10 cellular contexts compared by ENCODE assay signal in genomic region chr19:48397263-48397635, GRCh38. TPM values are rescaled to one million over a fixed set of nuclear protein-coding genes. Genes with fewer than 3 reads are reported as not detected.
DNase-seq lines count a peak whose midpoint lies in the region; ATAC-seq and TF ChIP-seq lines count a peak whose summit lies in the region.
"Had no signal": no experiment of that assay in that cellular context is flagged by ENCODE, and none has a peak within 500 bp of the region (broad histone marks: within the 10 kb centered on the region; RNA-seq: fewer than 3 reads in every experiment).

No MANE protein-coding gene starts in this region.

- H3K27me3 Mint-ChIP-seq in CD8-positive, alpha-beta memory T cell, result peaks cover 28 to 33% of the 10 kb centered on the region in 2 donors
- peaks cover 27 to 36% of the 10 kb centered on the region in 2 donors for H3K27me3 Mint-ChIP-seq in natural killer cell treated with Interleukin-12 subunit alpha and Interleukin-12 subunit beta and Interleukin-15 and Interleukin-18, amount 100 ng/mL, for 72 hours

- intact Hi-C loops in adrenal gland (cut with DNase I), result loop anchor here in 1 of 2 donors (10.0 kb wide), 1 partner anchor 48 kb away; the partner anchor contains the start of gene GRWD1

- WGBS in adrenal gland, 4 donors, result 58 to 63% (median 60%) methylated on average over 10 of the region's 10 CpGs

- no peaks in the 10 kb centered on the region for H3K9me3 ChIP-seq in CD8-positive, alpha-beta memory T cell (ENCODE audit: low read length)
- H3K9me3 ChIP-seq in adrenal gland (replicated peaks in 1 of 3), result no peaks in the 10 kb centered on the region

- TF ChIP-seq POLR2A in adrenal gland (IDR thresholded peaks at IDR 0.05), result no peak

- no peaks in the 10 kb centered on the region for H3K36me3 Mint-ChIP-seq in CD8-positive, alpha-beta memory T cell
- no peaks in the 10 kb centered on the region for H3K36me3 Mint-ChIP-seq in natural killer cell treated with Interleukin-12 subunit alpha and Interleukin-12 subunit beta and Interleukin-15 and Interleukin-18, amount 100 ng/mL, for 72 hours

- H3K27me3 ChIP-seq in CD8-positive, alpha-beta memory T cell (ENCODE audit: insufficient read depth, low read length, poor library complexity, severe bottlenecking), result peaks cover 29% of the 10 kb centered on the region
- H3K27me3 ChIP-seq in brain microvascular endothelial cell (replicated peaks), result peaks cover 8% of the 10 kb centered on the region
- H3K27me3 ChIP-seq in adrenal gland, result peaks cover 40% of the 10 kb centered on the region

- H3K4me3 ChIP-seq in CD8-positive, alpha-beta memory T cell (ENCODE audit: low read length), result peak overlapping the region; percentile 35
- H3K4me3 ChIP-seq in Jurkat, Clone E6-1 (ENCODE audit: low read length), result peak overlapping the region; percentile 51; the same call in 1 of the 2 replicates
- H3K4me3 ChIP-seq in brain microvascular endothelial cell (ENCODE audit: low read depth, low read length) (peak overlapping the region; percentile 59), adrenal gland (no peak overlapping the region)

- CTCF ChIA-PET in CD8-positive, alpha-beta memory T cell (lab: Charles Lee), result no interaction called here

- H3K4me3 Mint-ChIP-seq in CD8-positive, alpha-beta memory T cell, result peak overlapping the region; percentile 82 to 94 (median 89)
- peak overlapping the region; percentile 98 for H3K4me3 Mint-ChIP-seq in natural killer cell treated with Interleukin-12 subunit alpha and Interleukin-12 subunit beta and Interleukin-15 and Interleukin-18, amount 100 ng/mL, for 72 hours

- TF ChIP-seq CTCF in brain microvascular endothelial cell (IDR thresholded peaks at IDR 0.05; ENCODE audit: low read depth, low read length, missing control alignments) (no peak), adrenal gland (IDR thresholded peaks at IDR 0.05) (no peak)

- DNase-seq in CD8-positive, alpha-beta memory T cell, result no peak
- DNase-seq in Jurkat, Clone E6-1 (ENCODE audit: low read depth, low spot score), result no peak
- no peak for DNase-seq in brain microvascular endothelial cell
- no peak for DNase-seq in natural killer cell treated with Interleukin-12 subunit alpha and Interleukin-12 subunit beta and Interleukin-15 and Interleukin-18, amount 100 ng/mL, for 72 hours (ENCODE audit: low spot score)
- no peak for DNase-seq in anterior cingulate cortex (lab: John Stamatoyannopoulos, UW)
- no peak for DNase-seq in adrenal gland
- no peak for DNase-seq in AG08396 (ENCODE audit: low spot score)
- DNase-seq: left cardiac atrium had no signal

- in situ Hi-C loops in brain microvascular endothelial cell (cut with HindIII; ENCODE audit: low pct_ligation_motif_present, low sequenced_read_pairs), result no loop called here

- POLR2A ChIA-PET in CD8-positive, alpha-beta memory T cell (lab: Charles Lee), result no interaction called here

- no peak for ATAC-seq in natural killer cell treated with Interleukin-12 subunit alpha and Interleukin-12 subunit beta and Interleukin-15 and Interleukin-18, amount 100 ng/mL, for 72 hours
- no peak for ATAC-seq in HG03378 (IDR thresholded peaks at IDR 0.05; ENCODE audit: unreplicated experiment)
- ATAC-seq: left cardiac atrium had no signal

- H3K4me1 ChIP-seq in CD8-positive, alpha-beta memory T cell (ENCODE audit: insufficient read depth, low read length), result peaks cover 40% of the 10 kb centered on the region
- H3K4me1 ChIP-seq in adrenal gland (replicated peaks in 1 of 2), result peaks cover 0 to 6% of the 10 kb centered on the region in 2 donors

- H3K9me3 Mint-ChIP-seq in CD8-positive, alpha-beta memory T cell, result peaks cover 0 to 2% (median 0%) of the 10 kb centered on the region in 5 donors
- peaks cover 4% of the 10 kb centered on the region for H3K9me3 Mint-ChIP-seq in natural killer cell treated with Interleukin-12 subunit alpha and Interleukin-12 subunit beta and Interleukin-15 and Interleukin-18, amount 100 ng/mL, for 72 hours

- H3K4me1 Mint-ChIP-seq in CD8-positive, alpha-beta memory T cell, result peaks cover 31 to 68% (median 38%) of the 10 kb centered on the region in 3 donors
- peaks cover 36 to 44% of the 10 kb centered on the region in 2 donors for H3K4me1 Mint-ChIP-seq in natural killer cell treated with Interleukin-12 subunit alpha and Interleukin-12 subunit beta and Interleukin-15 and Interleukin-18, amount 100 ng/mL, for 72 hours (ENCODE audit: low read depth in 2 of 2)

- H3K27ac ChIP-seq in CD8-positive, alpha-beta memory T cell (ENCODE audit: low read depth, low read length), result no peak overlapping the region
- H3K27ac ChIP-seq in brain microvascular endothelial cell, result no peak overlapping the region
- no peak overlapping the region for H3K27ac ChIP-seq in adrenal gland

- peak overlapping the region in 4 of 8 donors; percentile 41 to 92 (median 76) for H3K27ac Mint-ChIP-seq in CD8-positive, alpha-beta memory T cell
- H3K27ac Mint-ChIP-seq in natural killer cell treated with Interleukin-12 subunit alpha and Interleukin-12 subunit beta and Interleukin-15 and Interleukin-18, amount 100 ng/mL, for 72 hours, result peak overlapping the region; percentile 63 to 89

- H3K36me3 ChIP-seq in CD8-positive, alpha-beta memory T cell (ENCODE audit: insufficient read depth, low read length), result no peaks in the 10 kb centered on the region
- H3K36me3 ChIP-seq in brain microvascular endothelial cell (replicated peaks) (no peaks in the 10 kb centered on the region), adrenal gland (replicated peaks in 1 of 2) (no peaks in the 10 kb centered on the region)

RNA-seq across cellular contexts. Expression of gene GRIN2D, which starts 3.8 kb away (rescaled TPM):
- total RNA-seq in CD8-positive, alpha-beta memory T cell, result under 1 TPM; 0.13 to 0.26 TPM
- 0.05 TPM for polyA plus RNA-seq in CD8-positive, alpha-beta memory T cell
- polyA plus RNA-seq in Jurkat, Clone E6-1 (2012; ENCODE audit: insufficient read depth, insufficient read length), result 0.50 TPM
- under 1 TPM; 0.14 to 0.42 TPM for total RNA-seq in natural killer cell treated with Interleukin-12 subunit alpha and Interleukin-12 subunit beta and Interleukin-15 and Interleukin-18, amount 100 ng/mL, for 72 hours
- total RNA-seq in adrenal gland, result 1 to 10 TPM in 3 of 8 donors, under 1 TPM in 5; 0.12 to 1.8 (median 0.77) TPM
- 1 to 10 TPM in 1 of 3 donors, under 1 TPM in 2; 0.11 to 1.0 (median 0.64) TPM for polyA plus RNA-seq in adrenal gland

RNA-seq across cellular contexts. Expression of gene KDELR1, which starts 5.9 kb away (rescaled TPM):
- 10 to 100 TPM; 78.7 to 82.9 TPM for total RNA-seq in CD8-positive, alpha-beta memory T cell
- polyA plus RNA-seq in CD8-positive, alpha-beta memory T cell, result 32.5 TPM
- polyA plus RNA-seq in Jurkat, Clone E6-1 (2012; ENCODE audit: insufficient read depth, insufficient read length), result 72.4 TPM
- total RNA-seq in natural killer cell treated with Interleukin-12 subunit alpha and Interleukin-12 subunit beta and Interleukin-15 and Interleukin-18, amount 100 ng/mL, for 72 hours, result 10 to 100 TPM; 64.4 to 80.9 TPM
- total RNA-seq in adrenal gland, result 100 to 1,000 TPM in 7 of 8 donors, 10 to 100 TPM in 1; 67.2 to 201 (median 170) TPM
- 100 to 1,000 TPM; 110 to 146 (median 126) TPM for polyA plus RNA-seq in adrenal gland

RNA-seq across cellular contexts. Expression of gene SYNGR4, which starts 33.1 kb away (rescaled TPM):
- total RNA-seq in CD8-positive, alpha-beta memory T cell, result not detected
- polyA plus RNA-seq in CD8-positive, alpha-beta memory T cell, result not detected
- 1.2 TPM for polyA plus RNA-seq in Jurkat, Clone E6-1 (2012; ENCODE audit: insufficient read depth, insufficient read length)
- total RNA-seq in natural killer cell treated with Interleukin-12 subunit alpha and Interleukin-12 subunit beta and Interleukin-15 and Interleukin-18, amount 100 ng/mL, for 72 hours, result under 1 TPM in 1 of 2 donors, not detected in 1; 0.45 TPM
- not detected for total RNA-seq in adrenal gland
- under 1 TPM in 1 of 3 donors, not detected in 2; 0.13 TPM for polyA plus RNA-seq in adrenal gland
- total RNA-seq: G401, left cardiac atrium had no signal

RNA-seq across cellular contexts. Expression of gene TMEM143, which starts 33.5 kb away (rescaled TPM):
- total RNA-seq in CD8-positive, alpha-beta memory T cell, result 10 to 100 TPM; 11.4 to 15.8 TPM
- polyA plus RNA-seq in CD8-positive, alpha-beta memory T cell, result 9.2 TPM
- polyA plus RNA-seq in Jurkat, Clone E6-1 (2012; ENCODE audit: insufficient read depth, insufficient read length), result 23.6 TPM
- total RNA-seq in natural killer cell treated with Interleukin-12 subunit alpha and Interleukin-12 subunit beta and Interleukin-15 and Interleukin-18, amount 100 ng/mL, for 72 hours, result 10 to 100 TPM in 1 of 2 donors, 1 to 10 TPM in 1; 6.9 to 25.5 TPM
- 10 to 100 TPM in 6 of 8 donors, 1 to 10 TPM in 2; 3.3 to 26.3 (median 12.7) TPM for total RNA-seq in adrenal gland
- polyA plus RNA-seq in adrenal gland, result 10 to 100 TPM in 2 of 3 donors, 1 to 10 TPM in 1; 9.6 to 26.5 (median 20.1) TPM

RNA-seq across cellular contexts. Expression of gene GRWD1, which starts 48.5 kb away (rescaled TPM):
- 100 to 1,000 TPM; 105 to 107 TPM for total RNA-seq in CD8-positive, alpha-beta memory T cell
- 45.6 TPM for polyA plus RNA-seq in CD8-positive, alpha-beta memory T cell
- 46.8 TPM for polyA plus RNA-seq in Jurkat, Clone E6-1 (2012; ENCODE audit: insufficient read depth, insufficient read length)
- 100 to 1,000 TPM in 1 of 2 donors, 10 to 100 TPM in 1; 60.6 to 104 TPM for total RNA-seq in natural killer cell treated with Interleukin-12 subunit alpha and Interleukin-12 subunit beta and Interleukin-15 and Interleukin-18, amount 100 ng/mL, for 72 hours
- total RNA-seq in adrenal gland, result 10 to 100 TPM in 7 of 8 donors, 1 to 10 TPM in 1; 8.5 to 48.4 (median 28.2) TPM
- polyA plus RNA-seq in adrenal gland, result 10 to 100 TPM in 1 of 3 donors, 1 to 10 TPM in 2; 6.6 to 15.7 (median 7.5) TPM

Comparison
In these comparisons a context has a peak if more than half of its experiments do, and no peak if none do; other contexts are left out.
1. H3K4me3 ChIP-seq: peak in CD8-positive, alpha-beta memory T cell (single experiment), Jurkat, Clone E6-1 (single experiment) and brain microvascular endothelial cell (single experiment); none in adrenal gland (0 of 4).